ENCODE assay signal across 10 cellular contexts in the genomic region with DNA sequence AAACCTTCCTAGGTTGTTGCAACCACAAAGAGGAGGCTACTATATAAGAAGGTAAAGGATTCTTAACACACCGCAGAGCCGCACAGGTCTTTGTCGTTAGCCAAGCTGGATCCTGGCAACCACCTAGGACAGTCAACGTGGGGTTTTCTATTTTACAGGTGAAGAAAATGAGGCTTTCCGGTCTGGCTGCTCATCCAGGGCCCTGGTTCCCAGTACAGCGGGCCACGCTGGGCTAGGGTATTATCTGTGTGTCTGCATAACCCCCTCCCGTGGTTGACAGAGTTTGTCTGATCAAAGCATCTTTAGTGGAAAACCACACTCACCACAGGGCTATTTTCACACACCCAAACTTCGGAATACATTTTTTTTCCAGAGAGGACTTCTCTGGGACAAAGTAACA. TPM values are rescaled to one million over a fixed set of nuclear protein-coding genes. Genes with fewer than 3 reads are reported as not detected.
A peak's percentile ranks its signal among the peaks of the same experiment; 100 is the strongest.
DNase-seq lines count a peak whose midpoint lies in the region; ATAC-seq, FAIRE-seq and TF ChIP-seq lines count a peak whose summit lies in the region.
"Had no signal": no experiment of that assay in that cellular context is flagged by ENCODE, and none has a peak within 500 bp of the region (broad histone marks: within the 10 kb centered on the region; RNA-seq: fewer than 3 reads in every experiment).

No MANE protein-coding gene starts in this region.

- intact Hi-C loops in activated T-helper 1 cell treated with anti-CD3 and anti-CD28 coated beads, Interleukin-12 subunit alpha, Interleukin-12 subunit beta, Interleukin-2, Interleukin-4 antibody, amounts not matched to agents 30 ng/mL and 10 ng/mL and 1 ng/mL, durations not matched to agents 14 hours and 24 hours and 36 hours (cut with micrococcal nuclease), result loop anchor here (1.0 to 2.0 kb wide), 2 partner anchors 22 to 265 kb away; a partner anchor contains a TSS

- peaks cover 6% of the 10 kb centered on the region for H3K4me1 Mint-ChIP-seq in activated T-helper 1 cell treated with anti-CD3 and anti-CD28 coated beads, Interleukin-12 subunit alpha, Interleukin-12 subunit beta, Interleukin-2, Interleukin-4 antibody, amounts not matched to agents 30 ng/mL and 10 ng/mL and 1 ng/mL, durations not matched to agents 14 hours and 24 hours and 36 hours (ENCODE audit: low read depth)
- peaks cover 6 to 12% (median 9%) of the 10 kb centered on the region in 4 donors for H3K4me1 Mint-ChIP-seq in naive thymus-derived CD8-positive, alpha-beta T cell

- H3K9me3 ChIP-seq in BLaER1 treated with 17β-estradiol and CSF1 and Interleukin-3, amounts not matched to agents 10 nM and 100 nM (replicated peaks in 1 of 11), result peaks cover 34 to 44% (median 40%) of the 10 kb centered on the region in 11 experiments

- peak overlapping the region; percentile 41 for H3K27ac Mint-ChIP-seq in activated T-helper 1 cell treated with anti-CD3 and anti-CD28 coated beads, Interleukin-12 subunit alpha, Interleukin-12 subunit beta, Interleukin-2, Interleukin-4 antibody, amounts not matched to agents 30 ng/mL and 10 ng/mL and 1 ng/mL, durations not matched to agents 14 hours and 24 hours and 36 hours
- H3K27ac Mint-ChIP-seq in naive thymus-derived CD8-positive, alpha-beta T cell, result peak overlapping the region in 1 of 10 donors; percentile 84

- H3K27me3 Mint-ChIP-seq in activated T-helper 1 cell treated with anti-CD3 and anti-CD28 coated beads, Interleukin-12 subunit alpha, Interleukin-12 subunit beta, Interleukin-2, Interleukin-4 antibody, amounts not matched to agents 30 ng/mL and 10 ng/mL and 1 ng/mL, durations not matched to agents 14 hours and 24 hours and 36 hours (ENCODE audit: insufficient read depth), result peaks cover 16% of the 10 kb centered on the region
- peaks cover 0 to 2% (median 0%) of the 10 kb centered on the region in 5 donors for H3K27me3 Mint-ChIP-seq in naive thymus-derived CD8-positive, alpha-beta T cell

- FAIRE-seq in GM12891 (lab: Jason Lieb, UNC), result no peak
- FAIRE-seq: endometrium had no signal

- no peak overlapping the region for H3K27ac ChIP-seq in BLaER1 treated with 17β-estradiol and CSF1 and Interleukin-3, amounts not matched to agents 10 nM and 100 nM

- peak overlapping the region in 10 of 11 experiments; percentile 45 to 81 (median 72); a peak in 18 of 22 replicates for H3K4me2 ChIP-seq in BLaER1 treated with 17β-estradiol and CSF1 and Interleukin-3, amounts not matched to agents 10 nM and 100 nM

- no peak for TF ChIP-seq POLR2A in GM12891 (IDR thresholded peaks at IDR 0.05; ENCODE audit: low read depth, low read length)

- peaks cover 5 to 17% (median 12%) of the 10 kb centered on the region in 10 experiments for H3K4me1 ChIP-seq in BLaER1 treated with 17β-estradiol and CSF1 and Interleukin-3, amounts not matched to agents 10 nM and 100 nM

- no peak overlapping the region for H3K4me3 ChIP-seq in BLaER1 treated with 17β-estradiol and CSF1 and Interleukin-3, amounts not matched to agents 10 nM and 100 nM

- H3K9ac ChIP-seq in BLaER1 treated with 17β-estradiol and CSF1 and Interleukin-3, amounts not matched to agents 10 nM and 100 nM, result no peak overlapping the region

- peaks cover 11% of the 10 kb centered on the region for H3K9me3 Mint-ChIP-seq in activated T-helper 1 cell treated with anti-CD3 and anti-CD28 coated beads, Interleukin-12 subunit alpha, Interleukin-12 subunit beta, Interleukin-2, Interleukin-4 antibody, amounts not matched to agents 30 ng/mL and 10 ng/mL and 1 ng/mL, durations not matched to agents 14 hours and 24 hours and 36 hours
- H3K9me3 Mint-ChIP-seq in naive thymus-derived CD8-positive, alpha-beta T cell, result peaks cover 0 to 13% (median 5%) of the 10 kb centered on the region in 9 donors

- POLR2A ChIA-PET in naive thymus-derived CD8-positive, alpha-beta T cell (lab: Charles Lee), result interaction anchor here (0.5 to 1.4 kb wide), 4 partner anchors 133 to 279 kb away, joined by 3 to 9 read pairs (median 4); a partner anchor contains a TSS

- H3K36me3 Mint-ChIP-seq in activated T-helper 1 cell treated with anti-CD3 and anti-CD28 coated beads, Interleukin-12 subunit alpha, Interleukin-12 subunit beta, Interleukin-2, Interleukin-4 antibody, amounts not matched to agents 30 ng/mL and 10 ng/mL and 1 ng/mL, durations not matched to agents 14 hours and 24 hours and 36 hours (ENCODE audit: low read depth), result peaks cover 2% of the 10 kb centered on the region
- H3K36me3 Mint-ChIP-seq in naive thymus-derived CD8-positive, alpha-beta T cell, result peaks cover 0 to 5% (median 2%) of the 10 kb centered on the region in 3 donors

- DNase-seq in T-helper 1 cell (peak in 4 of 5 donors; percentile 25 to 45 (median 32)), HuH-7.5 (ENCODE audit: low spot score) (no peak), GM12891 (ENCODE audit: insufficient read length, low spot score) (no peak), T1000 (lab: John Stamatoyannopoulos, UW) (no peak)
- peak; percentile 55 for DNase-seq in activated T-helper 1 cell treated with anti-CD3 and anti-CD28 coated beads, Interleukin-12 subunit alpha, Interleukin-12 subunit beta, Interleukin-2, Interleukin-4 antibody, amounts not matched to agents 30 ng/mL and 10 ng/mL and 1 ng/mL, durations not matched to agents 14 hours and 24 hours and 36 hours (ENCODE audit: low spot score)
- peak in 7 of 10 donors; percentile 30 to 65 (median 47) for DNase-seq in naive thymus-derived CD8-positive, alpha-beta T cell
- DNase-seq: nucleus accumbens had no signal

- H3K4me3 Mint-ChIP-seq in activated T-helper 1 cell treated with anti-CD3 and anti-CD28 coated beads, Interleukin-12 subunit alpha, Interleukin-12 subunit beta, Interleukin-2, Interleukin-4 antibody, amounts not matched to agents 30 ng/mL and 10 ng/mL and 1 ng/mL, durations not matched to agents 14 hours and 24 hours and 36 hours, result no peak overlapping the region
- H3K4me3 Mint-ChIP-seq in naive thymus-derived CD8-positive, alpha-beta T cell, result no peak overlapping the region

- peaks cover 55 to 82% (median 71%) of the 10 kb centered on the region in 11 experiments for H3K27me3 ChIP-seq in BLaER1 treated with 17β-estradiol and CSF1 and Interleukin-3, amounts not matched to agents 10 nM and 100 nM

- peak; percentile 63 to 70 for ATAC-seq in naive thymus-derived CD8-positive, alpha-beta T cell
- no peak for ATAC-seq in GM18502 (IDR thresholded peaks at IDR 0.05; ENCODE audit: poor library complexity, unreplicated experiment)

- H3K36me3 ChIP-seq in BLaER1 treated with 17β-estradiol and CSF1 and Interleukin-3, amounts not matched to agents 10 nM and 100 nM, result no peaks in the 10 kb centered on the region

- peaks cover 0 to 9% (median 4%) of the 10 kb centered on the region in 11 experiments; a peak in 10 of 22 replicates for H4K20me1 ChIP-seq in BLaER1 treated with 17β-estradiol and CSF1 and Interleukin-3, amounts not matched to agents 10 nM and 100 nM

TF ChIP-seq in GM12891, 5 proteins besides CTCF, POLR2A, EP300 and RAD21:
- TF ChIP-seq SPI1 (IDR thresholded peaks at IDR 0.05; ENCODE audit: low read depth, low read length), result no peak
- TF ChIP-seq POU2F2 (IDR thresholded peaks at IDR 0.05; ENCODE audit: low read depth, low read length), result no peak

RNA-seq across cellular contexts. Expression of a gene that starts 39.0 kb away (rescaled TPM):
- 9.6 and 9.7 TPM in 2 replicates for total RNA-seq in activated T-helper 1 cell treated with anti-CD3 and anti-CD28 coated beads, Interleukin-12 subunit alpha, Interleukin-12 subunit beta, Interleukin-2, Interleukin-4 antibody, amounts not matched to agents 30 ng/mL and 10 ng/mL and 1 ng/mL, durations not matched to agents 14 hours and 24 hours and 36 hours
- 10 to 100 TPM; 15.7 to 17.1 TPM for total RNA-seq in naive thymus-derived CD8-positive, alpha-beta T cell
- 1 to 10 TPM; 3.6 to 5.1 (median 4.8) TPM for polyA plus RNA-seq in naive thymus-derived CD8-positive, alpha-beta T cell
- polyA plus RNA-seq in GM12891 (2012; ENCODE audit: low read depth, missing spikeins), result 2.6 TPM

Comparison
In these comparisons a context has a peak if more than half of its experiments do, and no peak if none do; other contexts are left out.
1. DNase-seq: peak in T-helper 1 cell (4 of 5), activated T-helper 1 cell treated with anti-CD3 and anti-CD28 coated beads, Interleukin-12 subunit alpha, Interleukin-12 subunit beta, Interleukin-2, Interleukin-4 antibody, amounts not matched to agents 30 ng/mL and 10 ng/mL and 1 ng/mL, durations not matched to agents 14 hours and 24 hours and 36 hours (single experiment) and naive thymus-derived CD8-positive, alpha-beta T cell (7 of 10); none in HuH-7.5 (single experiment), GM12891 (single experiment) and T1000 (single experiment).